Comparison of ENCODE assay signal across 9 cellular contexts in genomic region chr1:151167116-151167515, GRCh38. TPM values are rescaled to one million over a fixed set of nuclear protein-coding genes. Genes with fewer than 3 reads are reported as not detected.
A peak's percentile ranks its signal among the peaks of the same experiment; 100 is the strongest.
DNase-seq lines count a peak whose midpoint lies in the region; ATAC-seq and TF ChIP-seq lines count a peak whose summit lies in the region.
"Had no signal": no experiment of that assay in that cellular context is flagged by ENCODE, and none has a peak within 500 bp of the region (broad histone marks: within the 10 kb centered on the region; RNA-seq: fewer than 3 reads in every experiment).

No MANE protein-coding gene starts in this region.

- peak overlapping the region; percentile 79 for H3K4me3 ChIP-seq in BLaER1
- peak overlapping the region; percentile 99 for H3K4me3 ChIP-seq in Jurkat, Clone E6-1 (ENCODE audit: low read length)
- H3K4me3 ChIP-seq in breast epithelium: peak overlapping the region; percentile 67 to 82 (median 70)
- H3K4me3 ChIP-seq in naive thymus-derived CD4-positive, alpha-beta T cell (ENCODE audit: low read length): peak overlapping the region; percentile 97

- peaks cover 0 to 3% (median 0%) of the 10 kb centered on the region in 5 donors for H3K27me3 Mint-ChIP-seq in naive thymus-derived CD4-positive, alpha-beta T cell

- no peak for ATAC-seq in naive thymus-derived CD4-positive, alpha-beta T cell
- no peak for ATAC-seq in GM18909 (IDR thresholded peaks at IDR 0.05; ENCODE audit: poor library complexity, unreplicated experiment)
- no peak for ATAC-seq in GM21723 (IDR thresholded peaks at IDR 0.05; ENCODE audit: unreplicated experiment)
- ATAC-seq in GM18868 (IDR thresholded peaks at IDR 0.05; ENCODE audit: unreplicated experiment): no peak

- TF ChIP-seq POLR2A in breast epithelium (IDR thresholded peaks at IDR 0.05): no peak

- POLR2A ChIA-PET in naive thymus-derived CD4-positive, alpha-beta T cell (lab: Charles Lee): interaction anchor here (1.0 to 7.8 kb wide), 5 partner anchors 9 to 114 kb away, joined by 3 to 73 read pairs (median 6); partner anchors contain the start of genes TNFAIP8L2, VPS72 and ZNF687

- DNase-seq in Jurkat, Clone E6-1 (ENCODE audit: low read depth, low spot score): no peak
- DNase-seq in breast epithelium (ENCODE audit: low spot score in 2 of 2): no peak
- DNase-seq in naive thymus-derived CD4-positive, alpha-beta T cell: no peak
- DNase-seq in NK-92 treated with Interleukin-12 subunit alpha and Interleukin-12 subunit beta, amount 100 ng/mL, for 24 hours (lab: John Stamatoyannopoulos, UW): no peak

- peak overlapping the region; percentile 87 to 99 (median 95) for H3K4me3 Mint-ChIP-seq in naive thymus-derived CD4-positive, alpha-beta T cell

- H3K4me1 ChIP-seq in BLaER1 (peaks cover 33% of the 10 kb centered on the region), breast epithelium (peaks cover 4 to 17% of the 10 kb centered on the region in 2 donors)
- peaks cover 18 to 19% of the 10 kb centered on the region in 2 donors for H3K4me1 ChIP-seq in naive thymus-derived CD4-positive, alpha-beta T cell (ENCODE audit: control insufficient read depth in 2 of 2, insufficient read depth in 2 of 2, low read length in 2 of 2)

- intact Hi-C loops in breast epithelium (cut with DNase I; ENCODE audit: low total_unique reads): no loop called here
- intact Hi-C loops in naive thymus-derived CD4-positive, alpha-beta T cell (cut with micrococcal nuclease): loop anchor here (5.0 kb wide), 2 partner anchors 160 to 445 kb away; partner anchors contain the start of genes PI4KB (in 1 of the 2) and SNX27 (in 1 of the 2)

- H3K27me3 ChIP-seq in BLaER1 (no peaks in the 10 kb centered on the region), breast epithelium (no peaks in the 10 kb centered on the region)
- no peaks in the 10 kb centered on the region for H3K27me3 ChIP-seq in naive thymus-derived CD4-positive, alpha-beta T cell (ENCODE audit: control insufficient read depth in 2 of 2, insufficient read depth in 2 of 2, low read length in 2 of 2)

- peaks cover 26 to 59% (median 42%) of the 10 kb centered on the region in 7 donors for H3K4me1 Mint-ChIP-seq in naive thymus-derived CD4-positive, alpha-beta T cell

- H4K20me1 ChIP-seq in BLaER1: no peaks in the 10 kb centered on the region

- 0 out of 2 replicates have a peak overlapping the region, but pooled peaks have one; percentile 79 for H3K27ac ChIP-seq in BLaER1
- H3K27ac ChIP-seq in breast epithelium: no peak overlapping the region
- peak overlapping the region; percentile 71 for H3K27ac ChIP-seq in naive thymus-derived CD4-positive, alpha-beta T cell (ENCODE audit: low read depth, low read length)

- peaks cover 0 to 34% (median 21%) of the 10 kb centered on the region in 5 donors for H3K36me3 Mint-ChIP-seq in naive thymus-derived CD4-positive, alpha-beta T cell

- TF ChIP-seq CTCF in breast epithelium (IDR thresholded peaks at IDR 0.05): no peak

- peak overlapping the region; percentile 85 for H3K4me2 ChIP-seq in BLaER1

- peak overlapping the region; percentile 88 for H3K9ac ChIP-seq in BLaER1

- peak overlapping the region in 8 of 9 donors; percentile 63 to 99 (median 93) for H3K27ac Mint-ChIP-seq in naive thymus-derived CD4-positive, alpha-beta T cell

- CTCF ChIA-PET in naive thymus-derived CD4-positive, alpha-beta T cell (lab: Charles Lee): interaction anchor here (0.6 to 2.9 kb wide), 3 partner anchors 11 to 160 kb away, joined by 3 to 16 read pairs (median 3); partner anchors contain the start of genes PI4KB, TNFAIP8L2 and VPS72

- no peaks in the 10 kb centered on the region for H3K9me3 ChIP-seq in BLaER1
- no peaks in the 10 kb centered on the region for H3K9me3 ChIP-seq in breast epithelium
- H3K9me3 ChIP-seq in naive thymus-derived CD4-positive, alpha-beta T cell (ENCODE audit: control insufficient read depth in 2 of 3, low read length in 3 of 3): no peaks in the 10 kb centered on the region

- H3K9me3 Mint-ChIP-seq in naive thymus-derived CD4-positive, alpha-beta T cell: peaks cover 0 to 7% (median 0%) of the 10 kb centered on the region in 11 donors

- peaks cover 48% of the 10 kb centered on the region for H3K36me3 ChIP-seq in BLaER1
- no peaks in the 10 kb centered on the region for H3K36me3 ChIP-seq in breast epithelium
- peaks cover 0 to 49% (median 0%) of the 10 kb centered on the region in 3 experiments for H3K36me3 ChIP-seq in naive thymus-derived CD4-positive, alpha-beta T cell (ENCODE audit: control insufficient read depth in 2 of 3, insufficient read depth in 3 of 3, low read length in 3 of 3)

RNA-seq across cellular contexts. Expression of gene SCNM1, which starts 1.2 kb away (rescaled TPM):
- polyA plus RNA-seq in Jurkat, Clone E6-1 (2012; ENCODE audit: insufficient read depth, insufficient read length): 79.8 TPM
- total RNA-seq in breast epithelium: 10 to 100 TPM; 14.9 to 23.8 (median 23.6) TPM
- 10 to 100 TPM; 37.1 to 73.1 (median 57.1) TPM for total RNA-seq in naive thymus-derived CD4-positive, alpha-beta T cell
- 10 to 100 TPM; 68.1 to 72.3 TPM for polyA plus RNA-seq in naive thymus-derived CD4-positive, alpha-beta T cell

RNA-seq across cellular contexts. Expression of gene LYSMD1, which starts 1.4 kb away (rescaled TPM):
- polyA plus RNA-seq in Jurkat, Clone E6-1 (2012; ENCODE audit: insufficient read depth, insufficient read length): 9.5 TPM
- total RNA-seq in breast epithelium: 10 to 100 TPM; 11.7 to 17.0 (median 14.8) TPM
- total RNA-seq in naive thymus-derived CD4-positive, alpha-beta T cell: 1 to 10 TPM; 1.4 to 3.3 (median 2.3) TPM
- under 1 TPM; 0.35 to 0.48 TPM for polyA plus RNA-seq in naive thymus-derived CD4-positive, alpha-beta T cell

RNA-seq across cellular contexts. Expression of gene TMOD4, which starts 8.7 kb away (rescaled TPM):
- polyA plus RNA-seq in Jurkat, Clone E6-1 (2012; ENCODE audit: insufficient read depth, insufficient read length): 4.8 TPM
- total RNA-seq in breast epithelium: under 1 TPM in 1 of 3 donors, not detected in 2; 0.73 TPM
- total RNA-seq in naive thymus-derived CD4-positive, alpha-beta T cell: 1 to 10 TPM; 2.5 to 5.4 (median 4.4) TPM
- polyA plus RNA-seq in naive thymus-derived CD4-positive, alpha-beta T cell: under 1 TPM in 1 of 2 donors, not detected in 1; 0.73 TPM
- total RNA-seq: NCI-H460 had no signal

RNA-seq across cellular contexts. Expression of gene TNFAIP8L2, which starts 10.7 kb away (rescaled TPM):
- polyA plus RNA-seq in Jurkat, Clone E6-1 (2012; ENCODE audit: insufficient read depth, insufficient read length): not detected
- 1 to 10 TPM; 5.6 to 6.9 (median 5.7) TPM for total RNA-seq in breast epithelium
- 10 to 100 TPM in 4 of 5 experiments, 1 to 10 TPM in 1; 3.1 to 59.4 (median 37.6) TPM for total RNA-seq in naive thymus-derived CD4-positive, alpha-beta T cell
- 10 to 100 TPM; 17.1 to 77.3 TPM for polyA plus RNA-seq in naive thymus-derived CD4-positive, alpha-beta T cell
- total RNA-seq: NCI-H460 had no signal

RNA-seq across cellular contexts. Expression of gene SEMA6C, which starts 20.7 kb away (rescaled TPM):
- polyA plus RNA-seq in Jurkat, Clone E6-1 (2012; ENCODE audit: insufficient read depth, insufficient read length): 7.8 TPM
- 1 to 10 TPM; 2.9 to 6.4 (median 5.2) TPM for total RNA-seq in breast epithelium
- total RNA-seq in naive thymus-derived CD4-positive, alpha-beta T cell: 10 to 100 TPM in 2 of 5 experiments, 1 to 10 TPM in 3; 2.5 to 12.4 (median 4.7) TPM
- polyA plus RNA-seq in naive thymus-derived CD4-positive, alpha-beta T cell: 1 to 10 TPM in 1 of 2 donors, under 1 TPM in 1; 0.56 to 2.6 TPM

Comparison
In these comparisons a context has a peak if more than half of its experiments do, and no peak if none do; other contexts are left out.
1. H3K27ac ChIP-seq: peak in BLaER1 (single experiment) and naive thymus-derived CD4-positive, alpha-beta T cell (single experiment); none in breast epithelium (0 of 2).
2. Peak in every context shown above with its lines, with median percentiles within 50 percentile points of each other: H3K4me3 ChIP-seq.